ENCODE assay signal across 8 cellular contexts in the genomic region with DNA sequence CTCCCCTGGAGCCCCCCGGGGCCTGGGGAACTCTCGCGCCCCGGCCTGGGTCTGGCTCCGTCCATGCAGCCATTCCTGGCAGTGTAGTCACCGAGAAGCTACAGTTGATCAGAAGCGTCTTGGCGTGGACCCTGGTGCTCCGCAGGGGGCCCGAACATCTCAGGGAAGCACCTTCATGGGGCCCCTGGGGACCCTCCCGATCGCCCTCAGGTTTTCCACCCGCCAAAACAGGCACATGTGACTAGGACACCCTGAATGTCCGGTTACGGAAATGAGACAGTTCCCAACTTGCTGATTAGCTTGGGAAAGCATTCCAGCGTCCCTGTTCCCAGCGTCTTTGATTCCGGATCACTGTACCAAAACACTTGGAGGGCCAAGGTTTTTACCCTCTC. TPM values are rescaled to one million over a fixed set of nuclear protein-coding genes. Genes with fewer than 3 reads are reported as not detected.
A peak's percentile ranks its signal among the peaks of the same experiment; 100 is the strongest.
DNase-seq lines count a peak whose midpoint lies in the region; ATAC-seq and TF ChIP-seq lines count a peak whose summit lies in the region.

No MANE protein-coding gene starts in this region.

- H3K27ac ChIP-seq in SJSA1 (peak overlapping the region; percentile 92), colonic mucosa (peak overlapping the region; percentile 88)

- peak overlapping the region; percentile 87 to 89 for H3K9ac ChIP-seq in colonic mucosa (ENCODE audit: low read depth in 2 of 2, low read length in 2 of 2)

- H3K27me3 ChIP-seq in SJSA1 (replicated peaks): no peaks in the 10 kb centered on the region
- no peaks in the 10 kb centered on the region for H3K27me3 ChIP-seq in colonic mucosa

- H3K4me3 Mint-ChIP-seq in stimulated activated naive B cell treated with anti-CD40 and anti-IgM and Interleukin-4, amounts not matched to agents 10 μg/mL and 1 μg/mL and 100 μg/mL, for 72 hours: peak overlapping the region; percentile 93 to 96

- H3K4me1 Mint-ChIP-seq in stimulated activated naive B cell treated with anti-CD40 and anti-IgM and Interleukin-4, amounts not matched to agents 10 μg/mL and 1 μg/mL and 100 μg/mL, for 72 hours: peaks cover 12 to 26% of the 10 kb centered on the region in 2 donors

- ATAC-seq in GM18867 (IDR thresholded peaks at IDR 0.05; ENCODE audit: unreplicated experiment): peak; percentile 30
- ATAC-seq in HG03280 (IDR thresholded peaks at IDR 0.05; ENCODE audit: unreplicated experiment): peak; percentile 29
- peak in 1 of 2 donors; percentile 48 for ATAC-seq in stimulated activated naive B cell treated with anti-CD40 and anti-IgM and Interleukin-4, amounts not matched to agents 10 μg/mL and 1 μg/mL and 100 μg/mL, for 72 hours (replicated peaks)
- ATAC-seq in GM21515 (IDR thresholded peaks at IDR 0.05; ENCODE audit: unreplicated experiment): no peak

- H3K27me3 Mint-ChIP-seq in stimulated activated naive B cell treated with anti-CD40 and anti-IgM and Interleukin-4, amounts not matched to agents 10 μg/mL and 1 μg/mL and 100 μg/mL, for 72 hours: no peaks in the 10 kb centered on the region

- intact Hi-C loops in colonic mucosa (cut with DNase I) (loop anchor here (5.0 kb wide), 2 partner anchors 53 to 68 kb away; a partner anchor contains a TSS), lower leg skin (cut with DNase I; ENCODE audit: low total_unique reads) (no loop called here)

- H3K9me3 Mint-ChIP-seq in stimulated activated naive B cell treated with anti-CD40 and anti-IgM and Interleukin-4, amounts not matched to agents 10 μg/mL and 1 μg/mL and 100 μg/mL, for 72 hours: no peaks in the 10 kb centered on the region

- peak overlapping the region; percentile 71 for H3K4me3 ChIP-seq in AG09309 (ENCODE audit: control insufficient read depth, low read depth, low read length)
- H3K4me3 ChIP-seq in SJSA1: peak overlapping the region; percentile 64
- H3K4me3 ChIP-seq in colonic mucosa: peak overlapping the region; percentile 66
- peak overlapping the region; percentile 59 for H3K4me3 ChIP-seq in lower leg skin (ENCODE audit: low read depth, poor library complexity, severe bottlenecking)

- TF ChIP-seq CTCF in AG09309 (IDR thresholded peaks at IDR 0.05; ENCODE audit: control insufficient read depth, insufficient read depth, low read depth, low read length, missing control alignments) (no peak), colonic mucosa (IDR thresholded peaks at IDR 0.05) (no peak), lower leg skin (IDR thresholded peaks at IDR 0.05) (no peak)

- no peak for TF ChIP-seq POLR2A in lower leg skin (IDR thresholded peaks at IDR 0.05)

- DNase-seq in AG09309 (ENCODE audit: low read depth) (no peak), SJSA1 (ENCODE audit: low read depth in 1 of 2, low spot score in 2 of 2) (peak; percentile 49 to 82), colonic mucosa (peak; percentile 58), lower leg skin (ENCODE audit: low spot score in 2 of 2) (peak; percentile 30 to 87)
- DNase-seq in stimulated activated naive B cell treated with anti-CD40 and anti-IgM and Interleukin-4, amounts not matched to agents 10 μg/mL and 1 μg/mL and 100 μg/mL, for 72 hours: no peak

- H3K4me1 ChIP-seq in SJSA1 (replicated peaks): peaks cover 12% of the 10 kb centered on the region
- no peaks in the 10 kb centered on the region for H3K4me1 ChIP-seq in colonic mucosa

- H3K36me3 ChIP-seq in SJSA1 (peaks cover 9% of the 10 kb centered on the region; the same call in 1 of the 2 replicates), colonic mucosa (no peaks in the 10 kb centered on the region)

- peak overlapping the region; percentile 100 for H3K27ac Mint-ChIP-seq in stimulated activated naive B cell treated with anti-CD40 and anti-IgM and Interleukin-4, amounts not matched to agents 10 μg/mL and 1 μg/mL and 100 μg/mL, for 72 hours

- WGBS in lower leg skin, 2 donors: 0 to 1% methylated on average over 14 of the region's 18 CpGs

- H3K36me3 Mint-ChIP-seq in stimulated activated naive B cell treated with anti-CD40 and anti-IgM and Interleukin-4, amounts not matched to agents 10 μg/mL and 1 μg/mL and 100 μg/mL, for 72 hours: peaks cover 15 to 22% of the 10 kb centered on the region in 2 donors

- no peaks in the 10 kb centered on the region for H3K9me3 ChIP-seq in SJSA1 (replicated peaks)
- no peaks in the 10 kb centered on the region for H3K9me3 ChIP-seq in colonic mucosa

RNA-seq across cellular contexts. Expression of a gene that starts 0.5 kb away (rescaled TPM):
- total RNA-seq in SJSA1 (2014; rRNA removed; shearing (Covaris generic)): 12.5 and 29.3 TPM in 2 replicates
- total RNA-seq in colonic mucosa (1 to 10 TPM; 7.6 to 8.6 TPM), lower leg skin (10 to 100 TPM in 1 of 4 donors, 1 to 10 TPM in 3; 6.6 to 11.3 (median 8.8) TPM)

RNA-seq across cellular contexts. Expression of a gene that starts 21.4 kb away (rescaled TPM):
- total RNA-seq in SJSA1 (2014; rRNA removed; shearing (Covaris generic)): 15.3 and 19.9 TPM in 2 replicates
- total RNA-seq in colonic mucosa (10 to 100 TPM; 23.1 to 29.7 TPM), lower leg skin (10 to 100 TPM; 14.1 to 19.1 (median 15.0) TPM)

RNA-seq across cellular contexts. Expression of a gene that starts 55.3 kb away (rescaled TPM):
- 42.7 and 48.7 TPM in 2 replicates for total RNA-seq in SJSA1 (2014; rRNA removed; shearing (Covaris generic))
- total RNA-seq in colonic mucosa: 10 to 100 TPM; 23.8 to 31.3 TPM
- 10 to 100 TPM; 19.0 to 28.8 (median 20.9) TPM for total RNA-seq in lower leg skin

Comparison
In these comparisons a context has a peak if more than half of its experiments do, and no peak if none do; other contexts are left out.
1. DNase-seq: peak in SJSA1 (2 of 2), colonic mucosa (single experiment) and lower leg skin (2 of 2); none in AG09309 (single experiment) and stimulated activated naive B cell treated with anti-CD40 and anti-IgM and Interleukin-4, amounts not matched to agents 10 μg/mL and 1 μg/mL and 100 μg/mL, for 72 hours (single experiment).
2. Peak in every context shown above with its lines, with median percentiles within 50 percentile points of each other: H3K4me3 ChIP-seq.